8 cellular contexts compared by ENCODE assay signal in genomic region chr7:116210345-116211005, GRCh38. TPM values are rescaled to one million over a fixed set of nuclear protein-coding genes. Genes with fewer than 3 reads are reported as not detected.
DNase-seq lines count a peak whose midpoint lies in the region; ATAC-seq and TF ChIP-seq lines count a peak whose summit lies in the region.

Gene TES (plus strand): TSS chr7:116210539. CDS start chr7:116210708, 169 bp downstream.

- DNase-seq in GM19238 (ENCODE audit: insufficient read length, low spot score) (peak; percentile 71), Peyer's patch (peak; percentile 76 to 90 (median 89)), foreskin keratinocyte (peak in 1 of 2 donors; percentile 70), osteocyte (ENCODE audit: extremely low spot score, unreplicated experiment) (peak; percentile 92), upper lobe of left lung (peak; percentile 87 to 96)
- peak; percentile 34 to 54 for DNase-seq in activated T-helper 1 cell treated with anti-CD3 and anti-CD28 coated beads, Interleukin-2, amount 50 U/mL, for 16 hours (ENCODE audit: low read depth in 1 of 2, low spot score in 1 of 2)

- peaks cover 45% of the 10 kb centered on the region for H3K4me1 Mint-ChIP-seq in osteocyte (ENCODE audit: unreplicated experiment)

- peak within 1 kb of the TSS; percentile 98 for H3K27ac Mint-ChIP-seq in osteocyte (ENCODE audit: unreplicated experiment)

- H3K9me3 ChIP-seq in BLaER1: peaks cover 15% of the 10 kb centered on the region
- H3K9me3 ChIP-seq in Peyer's patch: no peaks in the 10 kb centered on the region
- no peaks in the 10 kb centered on the region for H3K9me3 ChIP-seq in upper lobe of left lung

- no peaks in the 10 kb centered on the region for H4K20me1 ChIP-seq in BLaER1

- H3K4me3 Mint-ChIP-seq in osteocyte (ENCODE audit: unreplicated experiment): peak within 1 kb of the TSS; percentile 96

- 1% methylated on average over 13 to 32 of the region's 83 CpGs for WGBS in upper lobe of left lung, 2 donors

- TF ChIP-seq CTCF in Peyer's patch (IDR thresholded peaks at IDR 0.05) (peak in 1 of 6 experiments; percentile 0), foreskin keratinocyte (conservative IDR thresholded peaks at IDR 0.05) (peak; percentile 17), osteocyte (IDR thresholded peaks at IDR 0.05) (no peak), upper lobe of left lung (IDR thresholded peaks at IDR 0.05) (peak in 2 of 6 experiments; percentile 6 to 22)

- H3K36me3 Mint-ChIP-seq in osteocyte (ENCODE audit: unreplicated experiment): peaks cover 3% of the 10 kb centered on the region

- ATAC-seq in HG03432 (IDR thresholded peaks at IDR 0.05; ENCODE audit: unreplicated experiment) (peak; percentile 90), foreskin keratinocyte (peak; percentile 86), upper lobe of left lung (ENCODE audit: low FRiP score in 2 of 2) (peak; percentile 89 to 93)

- H3K27me3 ChIP-seq in BLaER1 (no peaks in the 10 kb centered on the region), Peyer's patch (no peaks in the 10 kb centered on the region), foreskin keratinocyte (no peaks in the 10 kb centered on the region), upper lobe of left lung (no peaks in the 10 kb centered on the region)

- H3K9me3 Mint-ChIP-seq in osteocyte (ENCODE audit: unreplicated experiment): no peaks in the 10 kb centered on the region

- H3K4me3 ChIP-seq in BLaER1 (peak within 1 kb of the TSS; percentile 59), Peyer's patch (peak within 1 kb of the TSS; percentile 66 to 94 (median 82)), upper lobe of left lung (peak within 1 kb of the TSS; percentile 38 to 90 (median 74))

- H3K36me3 ChIP-seq in BLaER1: no peaks in the 10 kb centered on the region
- H3K36me3 ChIP-seq in Peyer's patch: no peaks in the 10 kb centered on the region
- H3K36me3 ChIP-seq in upper lobe of left lung: no peaks in the 10 kb centered on the region

- H3K27me3 Mint-ChIP-seq in osteocyte (ENCODE audit: unreplicated experiment): no peaks in the 10 kb centered on the region

- peaks cover 59% of the 10 kb centered on the region for H3K4me1 ChIP-seq in BLaER1
- H3K4me1 ChIP-seq in Peyer's patch: peaks cover 0 to 21% (median 9%) of the 10 kb centered on the region in 4 donors
- H3K4me1 ChIP-seq in foreskin keratinocyte: peaks cover 21% of the 10 kb centered on the region
- peaks cover 7 to 36% (median 20%) of the 10 kb centered on the region in 4 donors for H3K4me1 ChIP-seq in upper lobe of left lung

- H3K27ac ChIP-seq in BLaER1 (peak within 1 kb of the TSS; percentile 39; the same call in 1 of the 2 replicates), Peyer's patch (peak within 1 kb of the TSS; percentile 93 to 98 (median 96)), foreskin keratinocyte (peak within 1 kb of the TSS; percentile 74), upper lobe of left lung (peak within 1 kb of the TSS; percentile 94 to 99 (median 95))

- peak within 1 kb of the TSS; percentile 85 for H3K4me2 ChIP-seq in BLaER1

- TF ChIP-seq POLR2A in Peyer's patch (IDR thresholded peaks at IDR 0.05): peak; percentile 95 to 96
- peak; percentile 49 to 92 (median 82) for TF ChIP-seq POLR2A in upper lobe of left lung (IDR thresholded peaks at IDR 0.05)

- H3K9ac ChIP-seq in BLaER1: no peak within 1 kb of the TSS

- TF ChIP-seq EP300 in upper lobe of left lung (IDR thresholded peaks at IDR 0.05): no peak

RNA-seq across cellular contexts. Expression of gene TES, which starts in this region (rescaled TPM):
- total RNA-seq in Peyer's patch (10 to 100 TPM; 62.7 to 97.4 (median 69.6) TPM), foreskin keratinocyte (115 and 130 TPM in 2 replicates), osteocyte (228 and 232 TPM in 2 replicates), upper lobe of left lung (100 to 1,000 TPM in 2 of 6 donors, 10 to 100 TPM in 4; 58.0 to 159 (median 87.1) TPM)
- polyA plus RNA-seq in foreskin keratinocyte: 53.6 and 55.3 TPM in 2 replicates

Comparison
In these comparisons a context has a peak if more than half of its experiments do, and no peak if none do; other contexts are left out.
1. H3K27ac ChIP-seq: peak in every context shown above with its lines; median percentile 96 in Peyer's patch; 95 in upper lobe of left lung; 74 in foreskin keratinocyte; 39 in BLaER1.